ENCODE assay signal across 15 cellular contexts in genomic region chr1:164622057-164622840, GRCh38.
DNase-seq lines count a peak whose midpoint lies in the region; ATAC-seq, FAIRE-seq and TF ChIP-seq lines count a peak whose summit lies in the region.
"Had no signal": no experiment of that assay in that cellular context is flagged by ENCODE, and none has a peak within 500 bp of the region (broad histone marks: within the 10 kb centered on the region; RNA-seq: fewer than 3 reads in every experiment).

No MANE protein-coding gene starts in this region.

- peak; percentile 48 for FAIRE-seq in D721Med (lab: Jason Lieb, UNC)
- FAIRE-seq: GM19239 had no signal

- no peaks in the 10 kb centered on the region for H3K36me3 Mint-ChIP-seq in natural killer cell
- H3K36me3 Mint-ChIP-seq in T-helper 2 cell treated with Interferon-gamma antibody and Interleukin-4, amounts not matched to agents 5 μg/mL and 100 μg/mL, for 36 hours (ENCODE audit: low read depth), result no peaks in the 10 kb centered on the region
- H3K36me3 Mint-ChIP-seq: activated naive CD8-positive, alpha-beta T cell treated with anti-CD3 and anti-CD28 coated beads, Interleukin-2, amount 10 ng/mL, durations not matched to agents 7 days and 5 days had no signal

- H3K4me1 ChIP-seq in right atrium auricular region (peaks cover 0 to 53% of the 10 kb centered on the region in 2 donors), gastrocnemius medialis (peaks cover 37 to 55% of the 10 kb centered on the region in 2 donors)

- H3K4me3 Mint-ChIP-seq in natural killer cell, result no peak overlapping the region
- no peak overlapping the region for H3K4me3 Mint-ChIP-seq in T-helper 2 cell treated with Interferon-gamma antibody and Interleukin-4, amounts not matched to agents 5 μg/mL and 100 μg/mL, for 36 hours
- H3K4me3 Mint-ChIP-seq: activated naive CD8-positive, alpha-beta T cell treated with anti-CD3 and anti-CD28 coated beads, Interleukin-2, amount 10 ng/mL, durations not matched to agents 7 days and 5 days; activated T-cell treated with anti-CD3 and anti-CD28 coated beads, Interleukin-2, amount 50 U/mL, for 4 hours had no signal

- no peaks in the 10 kb centered on the region for H3K4me1 Mint-ChIP-seq in natural killer cell
- H3K4me1 Mint-ChIP-seq in T-helper 2 cell treated with Interferon-gamma antibody and Interleukin-4, amounts not matched to agents 5 μg/mL and 100 μg/mL, for 36 hours (ENCODE audit: low read depth), result no peaks in the 10 kb centered on the region
- H3K4me1 Mint-ChIP-seq: activated naive CD8-positive, alpha-beta T cell treated with anti-CD3 and anti-CD28 coated beads, Interleukin-2, amount 10 ng/mL, durations not matched to agents 7 days and 5 days had no signal

- in situ Hi-C loops in gastrocnemius medialis (cut with MboI; ENCODE audit: low sequenced_read_pairs in 4 of 4), result no loop called here

- TF ChIP-seq POLR2A in gastrocnemius medialis (IDR thresholded peaks at IDR 0.05), result no peak

- H3K4me3 ChIP-seq in right atrium auricular region (peak overlapping the region in 1 of 2 donors; percentile 4), gastrocnemius medialis (no peak overlapping the region), WERI-Rb-1 (ENCODE audit: low read depth, low read length) (no peak overlapping the region)

- TF ChIP-seq CTCF in D721Med (IDR thresholded peaks at IDR 0.05; ENCODE audit: insufficient read depth, missing control alignments) (no peak), right atrium auricular region (IDR thresholded peaks at IDR 0.05) (no peak), gastrocnemius medialis (IDR thresholded peaks at IDR 0.05 in 4 of 5, conservative IDR thresholded peaks at IDR 0.05 in 1 of 5) (no peak), natural killer cell (IDR thresholded peaks at IDR 0.05) (no peak), WERI-Rb-1 (IDR thresholded peaks at IDR 0.05; ENCODE audit: low read depth, low read length) (no peak)

- intact Hi-C loops in gastrocnemius medialis (cut with DNase I; ENCODE audit: low total_unique reads), result no loop called here
- intact Hi-C loops in natural killer cell (cut with micrococcal nuclease), result no loop called here

- ATAC-seq in gastrocnemius medialis, result peak; percentile 79 to 80
- no peak for ATAC-seq in natural killer cell
- ATAC-seq in HG03039 (IDR thresholded peaks at IDR 0.05; ENCODE audit: unreplicated experiment), result no peak
- ATAC-seq: activated T-cell treated with anti-CD3 and anti-CD28 coated beads, Interleukin-2, amount 50 U/mL, for 4 hours; Panc1 had no signal

- peaks cover 7 to 12% of the 10 kb centered on the region in 2 donors for H3K27me3 Mint-ChIP-seq in natural killer cell (ENCODE audit: low read depth in 2 of 2)
- H3K27me3 Mint-ChIP-seq in T-helper 2 cell treated with Interferon-gamma antibody and Interleukin-4, amounts not matched to agents 5 μg/mL and 100 μg/mL, for 36 hours (ENCODE audit: low read depth), result no peaks in the 10 kb centered on the region
- H3K27me3 Mint-ChIP-seq: activated naive CD8-positive, alpha-beta T cell treated with anti-CD3 and anti-CD28 coated beads, Interleukin-2, amount 10 ng/mL, durations not matched to agents 7 days and 5 days had no signal

- no peaks in the 10 kb centered on the region for H3K27me3 ChIP-seq in right atrium auricular region
- H3K27me3 ChIP-seq in gastrocnemius medialis, result no peaks in the 10 kb centered on the region
- H3K27me3 ChIP-seq in WERI-Rb-1 (ENCODE audit: insufficient read depth, low read depth, severe bottlenecking), result no peaks in the 10 kb centered on the region

- DNase-seq in D721Med (ENCODE audit: insufficient read length, low spot score), result no peak
- peak; percentile 66 for DNase-seq in NCI-H446 treated with DMSO at 0.1 percent for 48 hours (lab: John Stamatoyannopoulos, UW)
- no peak for DNase-seq in right atrium auricular region (ENCODE audit: low spot score)
- peak in 1 of 2 donors; percentile 28 for DNase-seq in gastrocnemius medialis
- DNase-seq in natural killer cell, result no peak
- no peak for DNase-seq in T-helper 2 cell treated with Interferon-gamma antibody and Interleukin-4, amounts not matched to agents 5 μg/mL and 100 μg/mL, for 36 hours (ENCODE audit: low spot score)
- DNase-seq in WERI-Rb-1, result no peak
- DNase-seq: activated naive CD8-positive, alpha-beta T cell treated with anti-CD3 and anti-CD28 coated beads, Interleukin-2, amount 10 ng/mL, durations not matched to agents 7 days and 5 days; activated T-cell treated with anti-CD3 and anti-CD28 coated beads, Interleukin-2, amount 50 U/mL, for 4 hours; central memory CD4-positive, alpha-beta T cell; effector memory CD4-positive, alpha-beta T cell; NCI-H510A had no signal

- H3K27ac ChIP-seq in right atrium auricular region (peak overlapping the region; percentile 84 to 91), gastrocnemius medialis (peak overlapping the region; percentile 75 to 84 (median 82)), WERI-Rb-1 (no peak overlapping the region)

- H3K9me3 ChIP-seq in right atrium auricular region (no peaks in the 10 kb centered on the region), gastrocnemius medialis (no peaks in the 10 kb centered on the region), WERI-Rb-1 (ENCODE audit: severe bottlenecking) (no peaks in the 10 kb centered on the region)

- H3K36me3 ChIP-seq in right atrium auricular region (no peaks in the 10 kb centered on the region), gastrocnemius medialis (no peaks in the 10 kb centered on the region), WERI-Rb-1 (no peaks in the 10 kb centered on the region)

- H3K9me3 Mint-ChIP-seq in natural killer cell, result no peaks in the 10 kb centered on the region
- H3K9me3 Mint-ChIP-seq in T-helper 2 cell treated with Interferon-gamma antibody and Interleukin-4, amounts not matched to agents 5 μg/mL and 100 μg/mL, for 36 hours, result no peaks in the 10 kb centered on the region
- H3K9me3 Mint-ChIP-seq: activated naive CD8-positive, alpha-beta T cell treated with anti-CD3 and anti-CD28 coated beads, Interleukin-2, amount 10 ng/mL, durations not matched to agents 7 days and 5 days; activated T-cell treated with anti-CD3 and anti-CD28 coated beads, Interleukin-2, amount 50 U/mL, for 4 hours had no signal

- H3K27ac Mint-ChIP-seq in natural killer cell, result no peak overlapping the region
- H3K27ac Mint-ChIP-seq in T-helper 2 cell treated with Interferon-gamma antibody and Interleukin-4, amounts not matched to agents 5 μg/mL and 100 μg/mL, for 36 hours, result no peak overlapping the region
- H3K27ac Mint-ChIP-seq: activated naive CD8-positive, alpha-beta T cell treated with anti-CD3 and anti-CD28 coated beads, Interleukin-2, amount 10 ng/mL, durations not matched to agents 7 days and 5 days had no signal

Comparison
In these comparisons a context has a peak if more than half of its experiments do, and no peak if none do; other contexts are left out.
1. ATAC-seq: peak in gastrocnemius medialis (2 of 2); none in natural killer cell (0 of 3) and HG03039 (single experiment).